Comparison of ENCODE assay signal across 9 cellular contexts in the genomic region with DNA sequence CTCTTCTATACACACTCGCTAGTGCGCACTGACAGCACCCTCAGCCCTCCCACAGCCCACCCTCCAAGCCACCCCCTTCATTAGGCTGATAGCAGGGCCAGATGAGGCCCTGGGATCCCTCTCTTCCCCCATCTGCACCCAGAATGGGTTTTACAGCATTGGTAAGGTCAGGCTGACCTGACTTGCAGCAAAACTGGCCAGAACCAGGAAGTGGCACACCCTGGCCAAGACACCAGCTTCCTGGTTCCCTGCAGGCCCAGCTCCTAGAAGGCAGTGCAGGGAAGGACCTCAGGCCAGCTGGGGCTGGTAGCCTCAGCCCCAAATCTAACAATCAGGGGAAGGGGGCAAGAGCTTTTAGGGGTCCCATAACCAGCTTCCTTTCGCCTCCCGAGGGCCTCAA. TPM values are rescaled to one million over a fixed set of nuclear protein-coding genes. Genes with fewer than 3 reads are reported as not detected.
DNase-seq lines count a peak whose midpoint lies in the region; ATAC-seq and TF ChIP-seq lines count a peak whose summit lies in the region.
"Had no signal": no experiment of that assay in that cellular context is flagged by ENCODE, and none has a peak within 500 bp of the region (broad histone marks: within the 10 kb centered on the region; RNA-seq: fewer than 3 reads in every experiment).

No MANE protein-coding gene starts in this region.

- H3K27ac ChIP-seq in WERI-Rb-1, result peak overlapping the region; percentile 52
- peak overlapping the region; percentile 80 to 89 for H3K27ac ChIP-seq in tibial artery

- H3K36me3 ChIP-seq in WERI-Rb-1 (no peaks in the 10 kb centered on the region), tibial artery (no peaks in the 10 kb centered on the region)

- no peaks in the 10 kb centered on the region for H3K27me3 ChIP-seq in WERI-Rb-1 (ENCODE audit: insufficient read depth, low read depth, severe bottlenecking)
- no peaks in the 10 kb centered on the region for H3K27me3 ChIP-seq in tibial artery

- peak; percentile 72 for ATAC-seq in left colon
- no peak for ATAC-seq in HG03354 (IDR thresholded peaks at IDR 0.05; ENCODE audit: poor library complexity, severe bottlenecking, unreplicated experiment)

- H3K9me3 ChIP-seq in WERI-Rb-1 (ENCODE audit: severe bottlenecking) (no peaks in the 10 kb centered on the region), tibial artery (no peaks in the 10 kb centered on the region)

- no peak for TF ChIP-seq CTCF in LNCaP clone FGC (IDR thresholded peaks at IDR 0.05; ENCODE audit: control insufficient read depth, extremely low read depth, insufficient read depth)
- TF ChIP-seq CTCF in WERI-Rb-1 (IDR thresholded peaks at IDR 0.05; ENCODE audit: low read depth, low read length), result no peak
- no peak for TF ChIP-seq CTCF in tibial artery (IDR thresholded peaks at IDR 0.05)

- intact Hi-C loops in left colon (cut with DNase I, micrococcal nuclease) (loop anchor here in 1 of 2 donors (10.0 kb wide), 1 partner anchor 85 kb away; the partner anchor contains the start of gene VEZF1), tibial artery (cut with DNase I; ENCODE audit: low total_unique reads) (no loop called here)

- H3K4me1 ChIP-seq in tibial artery, result peaks cover 21 to 86% (median 67%) of the 10 kb centered on the region in 4 donors

- H3K4me3 ChIP-seq in LNCaP clone FGC (ENCODE audit: low read depth, low read length) (no peak overlapping the region), WERI-Rb-1 (ENCODE audit: low read depth, low read length) (no peak overlapping the region), tibial artery (no peak overlapping the region)

- peak; percentile 67 for DNase-seq in LNCaP clone FGC (ENCODE audit: low read depth)
- DNase-seq in WERI-Rb-1, result no peak
- DNase-seq in left colon, result peak; percentile 73 to 88
- peak in 1 of 2 donors; percentile 54 for DNase-seq in tibial artery
- DNase-seq in activated effector memory CD4-positive, alpha-beta T cell treated with Interleukin-2 at 50 U/mL for 16 hours, result no peak
- DNase-seq in NCI-H1048 (lab: John Stamatoyannopoulos, UW), result no peak
- DNase-seq: activated CD4-positive, alpha-beta memory T cell treated with anti-CD3 and anti-CD28 coated beads, Interleukin-2, amount 10 ng/mL, durations not matched to agents 7 days and 5 days; stimulated activated CD4-positive, alpha-beta T cell treated with anti-CD3 and anti-CD28 coated beads, Interleukin-12 subunit alpha, Interleukin-12 subunit beta, amount 100 ng/mL, for 4 hours had no signal

RNA-seq across cellular contexts. Expression of gene MRPS23, which starts 50.0 kb away (rescaled TPM):
- 10 to 100 TPM; 18.0 to 21.3 TPM for total RNA-seq in left colon

RNA-seq across cellular contexts. Expression of gene CUEDC1, which starts 55.4 kb away (rescaled TPM):
- 10 to 100 TPM; 16.5 to 29.6 TPM for total RNA-seq in left colon

Comparison
In these comparisons a context has a peak if more than half of its experiments do, and no peak if none do; other contexts are left out.
1. DNase-seq: peak in LNCaP clone FGC (single experiment) and left colon (2 of 2); none in WERI-Rb-1 (single experiment), activated effector memory CD4-positive, alpha-beta T cell treated with Interleukin-2 at 50 U/mL for 16 hours (single experiment) and NCI-H1048 (single experiment).